ENCODE assay signal across 35 cellular contexts in the genomic region with DNA sequence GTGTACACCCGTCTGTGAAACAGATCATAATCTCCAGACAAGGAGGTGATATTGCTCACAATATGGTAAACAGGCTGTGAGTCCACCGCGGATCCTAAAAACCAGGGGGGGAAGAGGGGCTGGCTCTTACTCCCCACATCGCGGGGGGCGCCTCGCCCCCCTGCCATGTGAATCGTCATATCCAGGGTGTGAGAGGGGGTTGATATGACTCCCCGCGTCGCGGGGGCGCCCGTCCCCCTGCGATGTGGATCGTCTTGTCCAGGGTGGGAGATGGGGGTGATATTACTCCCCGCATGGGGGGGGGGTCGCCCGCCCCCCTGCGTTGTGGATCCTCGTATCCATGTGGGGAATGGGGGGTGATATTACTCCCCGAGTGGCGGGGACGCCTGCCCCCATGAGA. TPM values are rescaled to one million over a fixed set of nuclear protein-coding genes. Genes with fewer than 3 reads are reported as not detected.
"Had no signal": no experiment of that assay in that cellular context is flagged by ENCODE, and none has a peak within 500 bp of the region (broad histone marks: within the 10 kb centered on the region; RNA-seq: fewer than 3 reads in every experiment).

No MANE protein-coding gene starts in this region.

- H3K27ac ChIP-seq: adrenal gland, body of pancreas, breast epithelium, SJCRH30, SK-N-MC, WERI-Rb-1 had no signal

- H3K4me3 ChIP-seq: adrenal gland, body of pancreas, breast epithelium, MG63, SJCRH30, SK-N-MC had no signal

- H3K4me1 ChIP-seq: adrenal gland, body of pancreas, breast epithelium, SJCRH30 had no signal

- H3K27me3 Mint-ChIP-seq: activated CD8-positive, alpha-beta memory T cell treated with anti-CD3 and anti-CD28 coated beads, Interleukin-2, amount 10 ng/mL, durations not matched to agents 7 days and 5 days; activated naive CD8-positive, alpha-beta T cell treated with anti-CD3 and anti-CD28 coated beads for 36 hours had no signal

- H3K4me1 Mint-ChIP-seq: activated CD8-positive, alpha-beta memory T cell treated with anti-CD3 and anti-CD28 coated beads, Interleukin-2, amount 10 ng/mL, durations not matched to agents 7 days and 5 days; activated naive CD8-positive, alpha-beta T cell treated with anti-CD3 and anti-CD28 coated beads for 36 hours had no signal

- H3K4me3 Mint-ChIP-seq: activated CD8-positive, alpha-beta memory T cell treated with anti-CD3 and anti-CD28 coated beads, Interleukin-2, amount 10 ng/mL, durations not matched to agents 7 days and 5 days; activated naive CD4-positive, alpha-beta T cell treated with anti-CD3 and anti-CD28 coated beads for 36 hours; activated naive CD8-positive, alpha-beta T cell treated with anti-CD3 and anti-CD28 coated beads for 36 hours had no signal

- H3K9me3 ChIP-seq: body of pancreas, MG63 had no signal

- H3K27me3 ChIP-seq: adrenal gland, body of pancreas, breast epithelium, MG63, SJCRH30 had no signal

- ATAC-seq: activated CD8-positive, alpha-beta memory T cell treated with anti-CD3 and anti-CD28 coated beads, Interleukin-2, amount 10 ng/mL, durations not matched to agents 7 days and 5 days; body of pancreas had no signal

- H3K27ac Mint-ChIP-seq: activated CD8-positive, alpha-beta memory T cell treated with anti-CD3 and anti-CD28 coated beads, Interleukin-2, amount 10 ng/mL, durations not matched to agents 7 days and 5 days; activated naive CD4-positive, alpha-beta T cell treated with anti-CD3 and anti-CD28 coated beads for 36 hours; activated naive CD8-positive, alpha-beta T cell treated with anti-CD3 and anti-CD28 coated beads for 36 hours had no signal

- H3K36me3 ChIP-seq: adrenal gland, breast epithelium, MG63, SJCRH30, WERI-Rb-1 had no signal

- DNase-seq: activated CD4-positive, alpha-beta T cell treated with anti-CD3 and anti-CD28 coated beads, Interleukin-2, amount 50 U/mL, for 4 hours; activated CD4-positive, CD25-positive, alpha-beta regulatory T cell; activated CD8-positive, alpha-beta memory T cell treated with anti-CD3 and anti-CD28 coated beads for 24 hours; activated CD8-positive, alpha-beta memory T cell treated with anti-CD3 and anti-CD28 coated beads, Interleukin-2, amount 10 ng/mL, durations not matched to agents 7 days and 5 days; activated CD8-positive, alpha-beta memory T cell treated with anti-CD3 and anti-CD28 coated beads, Interleukin-2, amount 50 U/mL, for 48 hours; activated gamma-delta T cell treated with Interleukin-2 at 50 U/mL for 16 hours; activated naive CD4-positive, alpha-beta T cell treated with anti-CD3 and anti-CD28 coated beads for 36 hours; activated naive CD8-positive, alpha-beta T cell treated with anti-CD3 and anti-CD28 coated beads for 36 hours; activated T-cell treated with anti-CD3 and anti-CD28 coated beads, Interleukin-2, amount 50 U/mL, for 1 hour; adrenal gland; body of pancreas; Kasumi-1; KG1; MG63; NCI-H1048; NCI-H1105 treated with DMSO at 0.1 percent for 48 hours; NCI-H1436; NCI-H1694; NCI-H1930; NCI-H2081 treated with DMSO at 0.1 percent for 48 hours; NCI-H226; NCI-H446 treated with DMSO at 0.1 percent for 48 hours; NCI-H524; NCI-H69; SHP77; SJCRH30; T1000; WERI-Rb-1 had no signal

RNA-seq across cellular contexts. Expression of a gene that starts 30.9 kb away (rescaled TPM):
- total RNA-seq: activated CD8-positive, alpha-beta memory T cell treated with anti-CD3 and anti-CD28 coated beads, Interleukin-2, amount 10 ng/mL, durations not matched to agents 7 days and 5 days; activated naive CD4-positive, alpha-beta T cell treated with anti-CD3 and anti-CD28 coated beads for 36 hours; activated naive CD8-positive, alpha-beta T cell treated with anti-CD3 and anti-CD28 coated beads for 36 hours; adrenal gland; astrocyte; body of pancreas; breast epithelium; cardiac septum; RPMI7951; SJCRH30; T-helper 1 cell treated with Interleukin-12 subunit alpha and Interleukin-12 subunit beta and Interleukin-4 antibody, amounts not matched to agents 30 ng/mL and 1 ng/mL, for 36 hours; T-helper 2 cell treated with Interferon-gamma antibody and Interleukin-4, amounts not matched to agents 100 ng/mL and 5 ng/mL, for 36 hours had no signal
